8 cellular contexts compared by ENCODE assay signal in genomic region chr1:160416369-160416768, GRCh38.
DNase-seq lines count a peak whose midpoint lies in the region; ATAC-seq, FAIRE-seq and TF ChIP-seq lines count a peak whose summit lies in the region.

No MANE protein-coding gene starts in this region.

- H3K36me3 ChIP-seq in HEK293 (ENCODE audit: control insufficient read depth in 2 of 2, insufficient read depth in 1 of 2, low read length in 2 of 2), result peaks cover 0 to 47% of the 10 kb centered on the region in 2 experiments; a peak in 1 of 3 replicates

- no peak overlapping the region for H3K4me3 ChIP-seq in HEK293 (ENCODE audit: low read depth, low read length)

- peak; percentile 58 for TF ChIP-seq CTCF in D721Med (IDR thresholded peaks at IDR 0.05; ENCODE audit: insufficient read depth, missing control alignments)
- peak; percentile 77 for TF ChIP-seq CTCF in HEK293 (tag by site-specific recombination; IDR thresholded peaks at IDR 0.05)

- FAIRE-seq in D721Med (lab: Jason Lieb, UNC), result no peak

- peak; percentile 96 for ATAC-seq in SK-N-SH treated with all-trans-retinoic acid at 6 μM for 48 hours
- no peak for ATAC-seq in GM19452 (IDR thresholded peaks at IDR 0.05; ENCODE audit: unreplicated experiment)

- H3K9me3 ChIP-seq in HEK293 (ENCODE audit: control insufficient read depth, insufficient read depth, low read depth, low read length), result no peaks in the 10 kb centered on the region

- no peaks in the 10 kb centered on the region for H3K4me1 ChIP-seq in HEK293 (ENCODE audit: control insufficient read depth, insufficient read depth, low read length)

- CTCF ChIA-PET in HEK293 (lab: Yijun Ruan, JAX), result interaction anchor here (0.5 to 5.0 kb wide), 14 partner anchors 8 to 319 kb away, joined by 3 to 49 read pairs (median 4); no protein-coding TSS in a partner anchor

- no peak overlapping the region for H3K27ac ChIP-seq in HEK293 (ENCODE audit: extremely low read depth, low read depth, low read length)

- POLR2A ChIA-PET in HEK293 (lab: Yijun Ruan, JAX), result no interaction called here

- DNase-seq in D721Med (ENCODE audit: insufficient read length, low spot score), result peak; percentile 28
- DNase-seq in kidney glomerular epithelial cell (lab: John Stamatoyannopoulos, UW), result peak; percentile 53
- DNase-seq in activated effector memory CD4-positive, alpha-beta T cell treated with anti-CD3 and anti-CD28 coated beads, Interleukin-2, amount 50 U/mL, for 16 hours, result no peak
- no peak for DNase-seq in superior temporal gyrus (ENCODE audit: extremely low spot score)
- no peak for DNase-seq in activated naive CD4-positive, alpha-beta T cell (lab: John Stamatoyannopoulos, UW)

TF ChIP-seq in HEK293, 187 proteins besides CTCF, POLR2A, EP300 and RAD21:
- TF ChIP-seq ZNF488 (tag by site-specific recombination; IDR thresholded peaks at IDR 0.05) (no peak), PRDM1 (tag by site-specific recombination; IDR thresholded peaks at IDR 0.05) (peak; percentile 32; the same call in 1 of the 2 replicates), ATF2 (tag by site-specific recombination; IDR thresholded peaks at IDR 0.05; ENCODE audit: low read depth) (no peak), ZNF266 (tag by site-specific recombination; IDR thresholded peaks at IDR 0.05; ENCODE audit: low read depth) (no peak), ZNF654 (tag by site-specific recombination; IDR thresholded peaks at IDR 0.05; ENCODE audit: low read depth) (peak; percentile 48)

TF ChIP-seq in SK-N-SH treated with all-trans-retinoic acid at 6 μM for 48 hours, 23 proteins besides CTCF, POLR2A, EP300 and RAD21:
- no peak for TF ChIP-seq ARNTL (CRISPR knock-in tag; IDR thresholded peaks at IDR 0.05; ENCODE audit: borderline replicate concordance, low read depth)
- TF ChIP-seq PPARA (CRISPR knock-in tag; IDR thresholded peaks at IDR 0.05; ENCODE audit: borderline replicate concordance), result no peak
- TF ChIP-seq GLIS3 (CRISPR knock-in tag; IDR thresholded peaks at IDR 0.05), result no peak
- TF ChIP-seq TSHZ2 (CRISPR knock-in tag; IDR thresholded peaks at IDR 0.05), result no peak
- no peak for TF ChIP-seq POU6F1 (CRISPR knock-in tag; IDR thresholded peaks at IDR 0.05; ENCODE audit: borderline replicate concordance, low read depth)
- no peak for TF ChIP-seq ZNF8 (CRISPR knock-in tag; IDR thresholded peaks at IDR 0.05)
- TF ChIP-seq ZFP30 (CRISPR knock-in tag; IDR thresholded peaks at IDR 0.05), result no peak
- no peak for TF ChIP-seq ZFP3 (CRISPR knock-in tag; IDR thresholded peaks at IDR 0.05)
- TF ChIP-seq TCF4 (CRISPR knock-in tag; IDR thresholded peaks at IDR 0.05; ENCODE audit: borderline replicate concordance), result no peak
- no peak for TF ChIP-seq PATZ1 (CRISPR knock-in tag; IDR thresholded peaks at IDR 0.05; ENCODE audit: borderline replicate concordance)
- TF ChIP-seq CSDC2 (CRISPR knock-in tag; IDR thresholded peaks at IDR 0.05), result no peak
- TF ChIP-seq ZC3H10 (CRISPR knock-in tag; IDR thresholded peaks at IDR 0.05), result no peak
- TF ChIP-seq ISL1 (CRISPR knock-in tag; IDR thresholded peaks at IDR 0.05), result no peak
- no peak for TF ChIP-seq ZNF565 (CRISPR knock-in tag; conservative IDR thresholded peaks at IDR 0.05; ENCODE audit: low read depth)
- TF ChIP-seq CSRNP3 (CRISPR knock-in tag; IDR thresholded peaks at IDR 0.05), result no peak
TF ChIP-seq in SK-N-SH treated with all-trans-retinoic acid at 6 μM for 48 hours: peak in this region for 0.

Comparison
In these comparisons a context has a peak if more than half of its experiments do, and no peak if none do; other contexts are left out.
1. DNase-seq: peak in D721Med (single experiment) and kidney glomerular epithelial cell (single experiment); none in activated effector memory CD4-positive, alpha-beta T cell treated with anti-CD3 and anti-CD28 coated beads, Interleukin-2, amount 50 U/mL, for 16 hours (single experiment), superior temporal gyrus (single experiment) and activated naive CD4-positive, alpha-beta T cell (0 of 4).